10 cellular contexts compared by ENCODE assay signal in genomic region chr7:4931932-4932331, GRCh38. TPM values are rescaled to one million over a fixed set of nuclear protein-coding genes. Genes with fewer than 3 reads are reported as not detected.
DNase-seq lines count a peak whose midpoint lies in the region; ATAC-seq and TF ChIP-seq lines count a peak whose summit lies in the region.
"Had no signal": no experiment of that assay in that cellular context is flagged by ENCODE, and none has a peak within 500 bp of the region (broad histone marks: within the 10 kb centered on the region; RNA-seq: fewer than 3 reads in every experiment).

No MANE protein-coding gene starts in this region.

- H3K4me3 Mint-ChIP-seq in T-cell: no peak overlapping the region

- peaks cover 0 to 10% of the 10 kb centered on the region in 2 donors for H3K27me3 Mint-ChIP-seq in T-cell

- H3K36me3 Mint-ChIP-seq in T-cell: no peaks in the 10 kb centered on the region

- no peak for TF ChIP-seq EP300 in gastroesophageal sphincter (IDR thresholded peaks at IDR 0.05)

- CTCF ChIA-PET in T-cell (lab: Charles Lee): no interaction called here

- no peak overlapping the region for H3K27ac Mint-ChIP-seq in T-cell

- no peak for ATAC-seq in gastroesophageal sphincter
- no peak for ATAC-seq in T-cell (replicated peaks in 1 of 4)
- ATAC-seq in HG03469 (IDR thresholded peaks at IDR 0.05; ENCODE audit: unreplicated experiment): no peak

- H3K36me3 ChIP-seq in gastroesophageal sphincter: no peaks in the 10 kb centered on the region

- H3K9me3 Mint-ChIP-seq in T-cell: no peaks in the 10 kb centered on the region

- no peaks in the 10 kb centered on the region for H3K4me1 ChIP-seq in gastroesophageal sphincter

- no peaks in the 10 kb centered on the region for H3K9me3 ChIP-seq in gastroesophageal sphincter

- peak overlapping the region in 1 of 4 donors; percentile 11 for H3K27ac ChIP-seq in gastroesophageal sphincter
- H3K27ac ChIP-seq: skin epidermis had no signal

- POLR2A ChIA-PET in T-cell (lab: Charles Lee): no interaction called here

- TF ChIP-seq POLR2A in gastroesophageal sphincter (IDR thresholded peaks at IDR 0.05): no peak

- H3K4me1 Mint-ChIP-seq in T-cell: no peaks in the 10 kb centered on the region

- no peak for TF ChIP-seq CTCF in GM12865 (IDR thresholded peaks at IDR 0.05; ENCODE audit: insufficient read depth, low read depth, low read length, missing control alignments)
- TF ChIP-seq CTCF in gastroesophageal sphincter (IDR thresholded peaks at IDR 0.05): no peak

- WGBS in gastroesophageal sphincter (ENCODE audit: low coverage in 1 of 2), 2 donors: 9 to 45% methylated on average over 4 to 6 of the region's 11 CpGs

- H3K4me3 ChIP-seq in GM12865 (ENCODE audit: low read depth, low read length) (no peak overlapping the region), gastroesophageal sphincter (no peak overlapping the region)
- H3K4me3 ChIP-seq: skin epidermis had no signal

- H3K27me3 ChIP-seq in gastroesophageal sphincter: peaks cover 46% of the 10 kb centered on the region

- DNase-seq in GM12865 (ENCODE audit: low read depth) (peak; percentile 9), NCI-H2081 treated with DMSO at 0.1 percent for 48 hours (lab: John Stamatoyannopoulos, UW) (peak; percentile 2), cerebellar cortex (ENCODE audit: low spot score) (peak; percentile 21), pons (ENCODE audit: low spot score) (peak; percentile 98), AML-193 (lab: John Stamatoyannopoulos, UW) (no peak), T-cell (no peak)
- DNase-seq: activated CD8-positive, alpha-beta memory T cell treated with anti-CD3 and anti-CD28 coated beads for 24 hours had no signal

RNA-seq across cellular contexts. Expression of gene MMD2, which starts 27.1 kb away (rescaled TPM):
- total RNA-seq in gastroesophageal sphincter (1 to 10 TPM in 1 of 4 donors, not detected in 3; 1.1 TPM), T-cell (not detected)

RNA-seq across cellular contexts. Expression of gene RADIL, which starts 48.4 kb away (rescaled TPM):
- total RNA-seq in gastroesophageal sphincter (10 to 100 TPM in 2 of 4 donors, 1 to 10 TPM in 2; 4.4 to 11.4 (median 8.8) TPM), T-cell (under 1 TPM in 2 of 5 donors, not detected in 3; 0.20 to 0.30 TPM)

Comparison
In these comparisons a context has a peak if more than half of its experiments do, and no peak if none do; other contexts are left out.
1. DNase-seq: peak in GM12865 (single experiment), NCI-H2081 treated with DMSO at 0.1 percent for 48 hours (single experiment), cerebellar cortex (single experiment) and pons (single experiment); none in AML-193 (0 of 2) and T-cell (0 of 34).
2. RNA of gene RADIL, which starts 48.4 kb away (total RNA-seq): 4.4 to 11.4 TPM in gastroesophageal sphincter; 0.20 to 0.30 TPM in T-cell; every median in the first group is over 4 times any median in the second.